1 cellular context compared by ENCODE assay signal in genomic region chr10:125037145-125037544, GRCh38.
TF ChIP-seq lines count a peak whose summit lies in the region.

No MANE protein-coding gene starts in this region.

TF ChIP-seq in HEK293, 187 proteins besides CTCF, POLR2A, EP300 and RAD21 (continued from another document):
- TF ChIP-seq, protein P1, sequence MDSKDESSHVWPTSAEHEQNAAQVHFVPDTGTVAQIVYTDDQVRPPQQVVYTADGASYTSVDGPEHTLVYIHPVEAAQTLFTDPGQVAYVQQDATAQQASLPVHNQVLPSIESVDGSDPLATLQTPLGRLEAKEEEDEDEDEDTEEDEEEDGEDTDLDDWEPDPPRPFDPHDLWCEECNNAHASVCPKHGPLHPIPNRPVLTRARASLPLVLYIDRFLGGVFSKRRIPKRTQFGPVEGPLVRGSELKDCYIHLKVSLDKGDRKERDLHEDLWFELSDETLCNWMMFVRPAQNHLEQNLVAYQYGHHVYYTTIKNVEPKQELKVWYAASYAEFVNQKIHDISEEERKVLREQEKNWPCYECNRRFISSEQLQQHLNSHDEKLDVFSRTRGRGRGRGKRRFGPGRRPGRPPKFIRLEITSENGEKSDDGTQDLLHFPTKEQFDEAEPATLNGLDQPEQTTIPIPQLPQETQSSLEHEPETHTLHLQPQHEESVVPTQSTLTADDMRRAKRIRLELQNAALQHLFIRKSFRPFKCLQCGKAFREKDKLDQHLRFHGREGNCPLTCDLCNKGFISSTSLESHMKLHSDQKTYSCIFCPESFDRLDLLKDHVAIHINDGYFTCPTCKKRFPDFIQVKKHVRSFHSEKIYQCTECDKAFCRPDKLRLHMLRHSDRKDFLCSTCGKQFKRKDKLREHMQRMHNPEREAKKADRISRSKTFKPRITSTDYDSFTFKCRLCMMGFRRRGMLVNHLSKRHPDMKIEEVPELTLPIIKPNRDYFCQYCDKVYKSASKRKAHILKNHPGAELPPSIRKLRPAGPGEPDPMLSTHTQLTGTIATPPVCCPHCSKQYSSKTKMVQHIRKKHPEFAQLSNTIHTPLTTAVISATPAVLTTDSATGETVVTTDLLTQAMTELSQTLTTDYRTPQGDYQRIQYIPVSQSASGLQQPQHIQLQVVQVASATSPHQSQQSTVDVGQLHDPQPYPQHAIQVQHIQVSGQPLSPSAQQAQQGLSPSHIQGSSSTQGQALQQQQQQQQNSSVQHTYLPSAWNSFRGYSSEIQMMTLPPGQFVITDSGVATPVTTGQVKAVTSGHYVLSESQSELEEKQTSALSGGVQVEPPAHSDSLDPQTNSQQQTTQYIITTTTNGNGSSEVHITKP (tag by site-specific recombination; IDR thresholded peaks at IDR 0.05) = peak; percentile 71
- TF ChIP-seq, protein P2, sequence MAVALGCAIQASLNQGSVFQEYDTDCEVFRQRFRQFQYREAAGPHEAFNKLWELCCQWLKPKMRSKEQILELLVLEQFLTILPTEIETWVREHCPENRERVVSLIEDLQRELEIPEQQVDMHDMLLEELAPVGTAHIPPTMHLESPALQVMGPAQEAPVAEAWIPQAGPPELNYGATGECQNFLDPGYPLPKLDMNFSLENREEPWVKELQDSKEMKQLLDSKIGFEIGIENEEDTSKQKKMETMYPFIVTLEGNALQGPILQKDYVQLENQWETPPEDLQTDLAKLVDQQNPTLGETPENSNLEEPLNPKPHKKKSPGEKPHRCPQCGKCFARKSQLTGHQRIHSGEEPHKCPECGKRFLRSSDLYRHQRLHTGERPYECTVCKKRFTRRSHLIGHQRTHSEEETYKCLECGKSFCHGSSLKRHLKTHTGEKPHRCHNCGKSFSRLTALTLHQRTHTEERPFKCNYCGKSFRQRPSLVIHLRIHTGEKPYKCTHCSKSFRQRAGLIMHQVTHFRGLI (tag by site-specific recombination; IDR thresholded peaks at IDR 0.05) = no peak
- TF ChIP-seq PRDM2 (tag by site-specific recombination; IDR thresholded peaks at IDR 0.05; ENCODE audit: borderline replicate concordance) (no peak), ZNF76 (tag by site-specific recombination; IDR thresholded peaks at IDR 0.05; ENCODE audit: borderline replicate concordance, low read depth) (0 out of 2 replicates have a peak, but pooled peaks have one; percentile 42), SP3 (tag by site-specific recombination; IDR thresholded peaks at IDR 0.05) (peak; percentile 26; the same call in 1 of the 2 replicates), ZNF174 (tag by site-specific recombination; IDR thresholded peaks at IDR 0.05) (no peak), ZNF558 (tag by site-specific recombination; IDR thresholded peaks at IDR 0.05) (0 out of 2 replicates have a peak, but pooled peaks have one; percentile 14), RBAK (tag by site-specific recombination; IDR thresholded peaks at IDR 0.05) (no peak), ATF2 (tag by site-specific recombination; IDR thresholded peaks at IDR 0.05; ENCODE audit: low read depth) (no peak), ZNF280C (tag by site-specific recombination; IDR thresholded peaks at IDR 0.05) (no peak), KLF16 (tag by site-specific recombination; IDR thresholded peaks at IDR 0.05) (no peak), ZBTB17 (tag by site-specific recombination; IDR thresholded peaks at IDR 0.05) (peak; percentile 73), ZBTB6 (tag by site-specific recombination; IDR thresholded peaks at IDR 0.05) (0 out of 2 replicates have a peak, but pooled peaks have one; percentile 60), ZSCAN30 (tag by site-specific recombination; IDR thresholded peaks at IDR 0.05) (peak; percentile 25; the same call in 1 of the 2 replicates), ZNF645 (tag by site-specific recombination; IDR thresholded peaks at IDR 0.05) (no peak), SCRT2 (tag by site-specific recombination; IDR thresholded peaks at IDR 0.05) (no peak), REST (tag by site-specific recombination; IDR thresholded peaks at IDR 0.05) (peak; percentile 77), ZSCAN4 (tag by site-specific recombination; IDR thresholded peaks at IDR 0.05) (no peak)
- TF ChIP-seq, protein P3, sequence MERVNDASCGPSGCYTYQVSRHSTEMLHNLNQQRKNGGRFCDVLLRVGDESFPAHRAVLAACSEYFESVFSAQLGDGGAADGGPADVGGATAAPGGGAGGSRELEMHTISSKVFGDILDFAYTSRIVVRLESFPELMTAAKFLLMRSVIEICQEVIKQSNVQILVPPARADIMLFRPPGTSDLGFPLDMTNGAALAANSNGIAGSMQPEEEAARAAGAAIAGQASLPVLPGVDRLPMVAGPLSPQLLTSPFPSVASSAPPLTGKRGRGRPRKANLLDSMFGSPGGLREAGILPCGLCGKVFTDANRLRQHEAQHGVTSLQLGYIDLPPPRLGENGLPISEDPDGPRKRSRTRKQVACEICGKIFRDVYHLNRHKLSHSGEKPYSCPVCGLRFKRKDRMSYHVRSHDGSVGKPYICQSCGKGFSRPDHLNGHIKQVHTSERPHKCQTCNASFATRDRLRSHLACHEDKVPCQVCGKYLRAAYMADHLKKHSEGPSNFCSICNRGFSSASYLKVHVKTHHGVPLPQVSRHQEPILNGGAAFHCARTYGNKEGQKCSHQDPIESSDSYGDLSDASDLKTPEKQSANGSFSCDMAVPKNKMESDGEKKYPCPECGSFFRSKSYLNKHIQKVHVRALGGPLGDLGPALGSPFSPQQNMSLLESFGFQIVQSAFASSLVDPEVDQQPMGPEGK (tag by site-specific recombination; IDR thresholded peaks at IDR 0.05) = peak; percentile 36; the same call in 1 of the 2 replicates
